ENCODE assay signal across 27 cellular contexts in genomic region chr1:219913005-219913404, GRCh38. TPM values are rescaled to one million over a fixed set of nuclear protein-coding genes. Genes with fewer than 3 reads are reported as not detected.
"Had no signal": no experiment of that assay in that cellular context is flagged by ENCODE, and none has a peak within 500 bp of the region (broad histone marks: within the 10 kb centered on the region; RNA-seq: fewer than 3 reads in every experiment).

No MANE protein-coding gene starts in this region.

- H3K4me3 ChIP-seq: left lung, lower lobe of right lung, neural progenitor cell, ovary, right atrium auricular region, right lobe of liver, smooth muscle cell, tibial nerve, uterus had no signal

- H3K27me3 ChIP-seq: left lung, neural progenitor cell, neutrophil, ovary, right atrium auricular region, right lobe of liver, tibial nerve, uterus had no signal

- H2AFZ ChIP-seq: neural progenitor cell had no signal

- H3K9me3 ChIP-seq: left lung, lower lobe of right lung, neutrophil, ovary, right atrium auricular region, right lobe of liver, tibial nerve, uterus had no signal

- ATAC-seq: left colon; left lung; lower lobe of right lung; naive thymus-derived CD8-positive, alpha-beta T cell; right lobe of liver; stimulated activated memory B cell treated with anti-CD40 and anti-IgM and Interleukin-4, amounts not matched to agents 10 μg/mL and 1 μg/mL and 100 μg/mL, for 72 hours; stimulated activated naive CD8-positive, alpha-beta T cell treated with anti-CD3 and anti-CD28 coated beads, Interleukin-15, amount 100 ng/mL, for 72 hours had no signal

- H3K4me1 ChIP-seq: left lung, lower lobe of right lung, neural progenitor cell, right atrium auricular region, uterus had no signal

- H3K4me2 ChIP-seq: neural progenitor cell, smooth muscle cell had no signal

- H3K27ac ChIP-seq: left lung, lower lobe of right lung, neural progenitor cell, neutrophil, ovary, right atrium auricular region, right lobe of liver, tibial nerve, uterus had no signal

- DNase-seq: hypothalamus; immature natural killer cell; kidney; left colon; left lung; lower lobe of right lung; mammary epithelial cell; mesenchymal stem cell; naive thymus-derived CD8-positive, alpha-beta T cell; occipital lobe; ovary; right lobe of liver; stimulated activated CD4-positive, alpha-beta T cell treated with anti-CD3 and anti-CD28 coated beads, Interleukin-1b, Interleukin-23, amount 100 ng/mL, for 48 hours; stimulated activated CD4-positive, alpha-beta T cell treated with anti-CD3 and anti-CD28 coated beads, Interleukin-2, amount 100 ng/mL, for 48 hours; stimulated activated CD4-positive, alpha-beta T cell treated with anti-CD3 and anti-CD28 coated beads, Interleukin-4, amount 100 ng/mL, for 4 hours; stimulated activated CD8-positive, alpha-beta memory T cell treated with anti-CD3 and anti-CD28 coated beads, Interleukin-4, amount 100 ng/mL, for 48 hours; stimulated activated naive CD4-positive, alpha-beta T cell treated with Interleukin-2 at 50 U/mL for 16 hours; stimulated activated naive CD8-positive, alpha-beta T cell treated with anti-CD3 and anti-CD28 coated beads, Interleukin-15, amount 100 ng/mL, for 72 hours; substantia nigra; uterus had no signal

- H3K36me3 ChIP-seq: left lung, lower lobe of right lung, neural progenitor cell, neutrophil, ovary, right atrium auricular region, tibial nerve, uterus had no signal

RNA-seq across cellular contexts. Expression of gene SLC30A10, which starts 15.4 kb away (rescaled TPM):
- total RNA-seq: kidney; left lung; lower lobe of right lung; mammary epithelial cell; naive thymus-derived CD8-positive, alpha-beta T cell; right atrium auricular region; smooth muscle cell; ureter had no signal
